ENCODE assay signal across 2 cellular contexts in the genomic region with DNA sequence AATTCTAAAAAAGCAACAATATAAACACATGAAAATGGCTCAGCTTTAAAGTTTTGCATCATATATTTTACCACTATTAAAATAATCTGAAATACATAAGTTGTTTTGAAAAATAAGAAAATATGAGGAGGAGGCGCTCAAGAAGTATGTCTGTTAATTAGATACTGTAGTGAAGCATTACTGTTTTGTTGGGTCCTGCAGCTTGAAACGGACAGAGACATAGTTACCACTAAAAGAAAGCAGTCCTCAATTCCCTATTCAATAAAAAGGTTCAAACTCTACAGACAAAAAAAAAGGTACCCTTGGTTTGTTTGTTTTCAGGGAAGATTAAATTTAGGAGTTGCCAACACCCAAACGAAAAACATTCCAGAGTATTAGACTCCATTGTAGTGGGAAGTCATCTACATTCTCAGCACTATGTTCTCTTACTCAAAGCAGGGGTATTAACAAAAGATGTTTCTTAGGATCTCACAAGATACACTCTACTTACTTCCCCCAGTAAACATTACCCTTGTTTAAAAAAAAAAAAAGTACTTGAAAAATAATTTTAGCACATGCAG.
TF ChIP-seq lines count a peak whose summit lies in the region.

No MANE protein-coding gene starts in this region.

TF ChIP-seq in SK-N-SH, 30 proteins besides CTCF, POLR2A, EP300 and RAD21 (continued from another document):
- TF ChIP-seq USF2 (IDR thresholded peaks at IDR 0.05; ENCODE audit: borderline replicate concordance, low read depth, low read length) = no peak
- no peak for TF ChIP-seq FOXM1 (IDR thresholded peaks at IDR 0.05; ENCODE audit: low read depth)
- no peak for TF ChIP-seq MEF2A (IDR thresholded peaks at IDR 0.05; ENCODE audit: borderline replicate concordance, low read depth)
- TF ChIP-seq, protein P1, sequence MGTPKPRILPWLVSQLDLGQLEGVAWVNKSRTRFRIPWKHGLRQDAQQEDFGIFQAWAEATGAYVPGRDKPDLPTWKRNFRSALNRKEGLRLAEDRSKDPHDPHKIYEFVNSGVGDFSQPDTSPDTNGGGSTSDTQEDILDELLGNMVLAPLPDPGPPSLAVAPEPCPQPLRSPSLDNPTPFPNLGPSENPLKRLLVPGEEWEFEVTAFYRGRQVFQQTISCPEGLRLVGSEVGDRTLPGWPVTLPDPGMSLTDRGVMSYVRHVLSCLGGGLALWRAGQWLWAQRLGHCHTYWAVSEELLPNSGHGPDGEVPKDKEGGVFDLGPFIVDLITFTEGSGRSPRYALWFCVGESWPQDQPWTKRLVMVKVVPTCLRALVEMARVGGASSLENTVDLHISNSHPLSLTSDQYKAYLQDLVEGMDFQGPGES (IDR thresholded peaks at IDR 0.05; ENCODE audit: low read depth, low read length) = no peak
- TF ChIP-seq CHD2 (IDR thresholded peaks at IDR 0.05; ENCODE audit: low read length, partially characterized antibody) = no peak
- TF ChIP-seq NRF1 (IDR thresholded peaks at IDR 0.05; ENCODE audit: low read depth, low read length) = no peak
- TF ChIP-seq REST (IDR thresholded peaks at IDR 0.05; ENCODE audit: low read depth, low read length) = no peak

TF ChIP-seq in WTC11, 78 proteins besides CTCF, POLR2A, EP300 and RAD21 (continued from another document):
- TF ChIP-seq, protein P2, sequence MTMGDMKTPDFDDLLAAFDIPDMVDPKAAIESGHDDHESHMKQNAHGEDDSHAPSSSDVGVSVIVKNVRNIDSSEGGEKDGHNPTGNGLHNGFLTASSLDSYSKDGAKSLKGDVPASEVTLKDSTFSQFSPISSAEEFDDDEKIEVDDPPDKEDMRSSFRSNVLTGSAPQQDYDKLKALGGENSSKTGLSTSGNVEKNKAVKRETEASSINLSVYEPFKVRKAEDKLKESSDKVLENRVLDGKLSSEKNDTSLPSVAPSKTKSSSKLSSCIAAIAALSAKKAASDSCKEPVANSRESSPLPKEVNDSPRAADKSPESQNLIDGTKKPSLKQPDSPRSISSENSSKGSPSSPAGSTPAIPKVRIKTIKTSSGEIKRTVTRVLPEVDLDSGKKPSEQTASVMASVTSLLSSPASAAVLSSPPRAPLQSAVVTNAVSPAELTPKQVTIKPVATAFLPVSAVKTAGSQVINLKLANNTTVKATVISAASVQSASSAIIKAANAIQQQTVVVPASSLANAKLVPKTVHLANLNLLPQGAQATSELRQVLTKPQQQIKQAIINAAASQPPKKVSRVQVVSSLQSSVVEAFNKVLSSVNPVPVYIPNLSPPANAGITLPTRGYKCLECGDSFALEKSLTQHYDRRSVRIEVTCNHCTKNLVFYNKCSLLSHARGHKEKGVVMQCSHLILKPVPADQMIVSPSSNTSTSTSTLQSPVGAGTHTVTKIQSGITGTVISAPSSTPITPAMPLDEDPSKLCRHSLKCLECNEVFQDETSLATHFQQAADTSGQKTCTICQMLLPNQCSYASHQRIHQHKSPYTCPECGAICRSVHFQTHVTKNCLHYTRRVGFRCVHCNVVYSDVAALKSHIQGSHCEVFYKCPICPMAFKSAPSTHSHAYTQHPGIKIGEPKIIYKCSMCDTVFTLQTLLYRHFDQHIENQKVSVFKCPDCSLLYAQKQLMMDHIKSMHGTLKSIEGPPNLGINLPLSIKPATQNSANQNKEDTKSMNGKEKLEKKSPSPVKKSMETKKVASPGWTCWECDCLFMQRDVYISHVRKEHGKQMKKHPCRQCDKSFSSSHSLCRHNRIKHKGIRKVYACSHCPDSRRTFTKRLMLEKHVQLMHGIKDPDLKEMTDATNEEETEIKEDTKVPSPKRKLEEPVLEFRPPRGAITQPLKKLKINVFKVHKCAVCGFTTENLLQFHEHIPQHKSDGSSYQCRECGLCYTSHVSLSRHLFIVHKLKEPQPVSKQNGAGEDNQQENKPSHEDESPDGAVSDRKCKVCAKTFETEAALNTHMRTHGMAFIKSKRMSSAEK (CRISPR knock-in tag; IDR thresholded peaks at IDR 0.05; ENCODE audit: borderline replicate concordance) = no peak
- no peak for TF ChIP-seq TCF7 (CRISPR knock-in tag; IDR thresholded peaks at IDR 0.05; ENCODE audit: low read depth)
- TF ChIP-seq MLX (CRISPR knock-in tag; IDR thresholded peaks at IDR 0.05) = no peak
- no peak for TF ChIP-seq ZNF263 (CRISPR knock-in tag; IDR thresholded peaks at IDR 0.05; ENCODE audit: low read depth)
- TF ChIP-seq PRRX2 (CRISPR knock-in tag; IDR thresholded peaks at IDR 0.05) = no peak
- TF ChIP-seq AFF4 (CRISPR knock-in tag; IDR thresholded peaks at IDR 0.05; ENCODE audit: borderline replicate concordance) = no peak
